Comparison of ENCODE assay signal across 19 cellular contexts in the genomic region with DNA sequence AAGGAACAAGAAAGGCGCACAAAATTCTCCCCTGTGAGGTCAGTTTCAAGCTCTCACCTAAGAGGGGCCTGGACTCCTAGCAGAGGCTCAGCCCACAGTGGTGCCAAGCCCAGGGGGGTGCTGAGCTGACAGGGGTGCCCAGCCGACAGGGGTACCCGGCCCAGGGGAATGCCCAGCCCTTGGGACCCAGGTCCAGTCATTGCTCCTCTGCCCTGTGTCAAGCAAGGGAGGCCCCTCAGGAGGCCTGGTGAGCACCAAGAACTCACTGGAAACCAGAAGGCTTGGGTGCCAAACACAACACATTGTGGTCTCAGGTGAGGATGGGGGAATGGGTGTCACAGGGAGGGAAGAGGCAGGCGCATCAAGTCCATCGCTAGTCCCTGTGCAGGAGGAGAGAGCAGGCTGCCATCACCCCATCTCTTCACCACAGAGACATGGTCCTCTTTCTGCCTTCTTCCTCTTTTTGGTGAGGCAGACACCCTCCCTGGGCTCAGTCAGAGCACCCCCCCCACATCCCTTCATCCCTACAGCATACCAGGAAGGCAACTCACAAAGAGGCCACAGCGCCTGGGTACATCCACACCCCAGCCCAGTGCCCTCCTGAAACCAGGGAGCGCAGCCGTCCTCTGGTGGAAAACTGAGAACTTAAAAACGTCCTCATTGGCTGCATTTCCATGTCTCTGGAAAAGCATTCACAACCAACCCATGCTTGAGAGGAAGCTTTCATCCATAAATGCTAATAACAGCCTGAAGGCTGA.
"Had no signal": no experiment of that assay in that cellular context is flagged by ENCODE, and none has a peak within 500 bp of the region (broad histone marks: within the 10 kb centered on the region; RNA-seq: fewer than 3 reads in every experiment).

No MANE protein-coding gene starts in this region.

- H3K9me3 Mint-ChIP-seq: activated naive CD8-positive, alpha-beta T cell treated with anti-CD3 and anti-CD28 coated beads, Interleukin-2, amount 50 U/mL, for 24 hours; activated T-helper 17 cell treated with anti-CD3 and anti-CD28 coated beads, Interleukin-2, amount 50 U/mL, for 72 hours; naive thymus-derived CD8-positive, alpha-beta T cell; T-helper 2 cell treated with Interferon-gamma antibody and Interleukin-4, amounts not matched to agents 5 μg/mL and 100 μg/mL, for 36 hours had no signal

- H3K36me3 Mint-ChIP-seq: naive thymus-derived CD8-positive, alpha-beta T cell had no signal

- H3K4me3 Mint-ChIP-seq: activated naive CD8-positive, alpha-beta T cell treated with anti-CD3 and anti-CD28 coated beads, Interleukin-2, amount 50 U/mL, for 24 hours; activated T-helper 17 cell treated with anti-CD3 and anti-CD28 coated beads, Interleukin-2, amount 50 U/mL, for 72 hours; naive thymus-derived CD8-positive, alpha-beta T cell; T-helper 2 cell treated with Interferon-gamma antibody and Interleukin-4, amounts not matched to agents 5 μg/mL and 100 μg/mL, for 36 hours had no signal

- H3K4me1 Mint-ChIP-seq: activated naive CD8-positive, alpha-beta T cell treated with anti-CD3 and anti-CD28 coated beads, Interleukin-2, amount 50 U/mL, for 24 hours; activated T-helper 17 cell treated with anti-CD3 and anti-CD28 coated beads, Interleukin-2, amount 50 U/mL, for 72 hours had no signal

- H3K4me3 ChIP-seq: ascending aorta, breast epithelium, lower lobe of right lung, transverse colon, vagina had no signal

- H3K27ac Mint-ChIP-seq: activated naive CD8-positive, alpha-beta T cell treated with anti-CD3 and anti-CD28 coated beads, Interleukin-2, amount 50 U/mL, for 24 hours; activated T-helper 17 cell treated with anti-CD3 and anti-CD28 coated beads, Interleukin-2, amount 50 U/mL, for 72 hours; naive thymus-derived CD8-positive, alpha-beta T cell; T-helper 2 cell treated with Interferon-gamma antibody and Interleukin-4, amounts not matched to agents 5 μg/mL and 100 μg/mL, for 36 hours had no signal

- DNase-seq: activated naive CD4-positive, alpha-beta T cell treated with Interleukin-2 at 50 U/mL for 16 hours; activated naive CD8-positive, alpha-beta T cell treated with anti-CD3 and anti-CD28 coated beads, Interleukin-2, amount 50 U/mL, for 24 hours; cerebellar nuclear complex; effector CD8-positive, alpha-beta T cell; foreskin keratinocyte; left colon; lower lobe of right lung; naive thymus-derived CD8-positive, alpha-beta T cell; retina; stimulated activated CD4-positive, alpha-beta T cell treated with anti-CD3 and anti-CD28 coated beads, Interleukin-15, amount 100 ng/mL, for 24 hours; stimulated activated CD4-positive, alpha-beta T cell treated with anti-CD3 and anti-CD28 coated beads, Interleukin-4, amount 100 ng/mL, for 24 hours; stimulated activated naive CD8-positive, alpha-beta T cell treated with anti-CD3 and anti-CD28 coated beads, Interleukin-15, Interleukin-2, amounts not matched to agents 100 U/mL and 50 U/mL, for 24 hours; transverse colon had no signal

- H3K27me3 Mint-ChIP-seq: activated naive CD8-positive, alpha-beta T cell treated with anti-CD3 and anti-CD28 coated beads, Interleukin-2, amount 50 U/mL, for 24 hours; activated T-helper 17 cell treated with anti-CD3 and anti-CD28 coated beads, Interleukin-2, amount 50 U/mL, for 72 hours had no signal

- H3K9me3 ChIP-seq: ascending aorta, breast epithelium, lower lobe of right lung, neutrophil, transverse colon, vagina had no signal

- H3K27ac ChIP-seq: ascending aorta, foreskin keratinocyte, neutrophil, vagina had no signal

- ATAC-seq: activated naive CD8-positive, alpha-beta T cell treated with anti-CD3 and anti-CD28 coated beads, Interleukin-2, amount 50 U/mL, for 24 hours; activated T-helper 17 cell treated with anti-CD3 and anti-CD28 coated beads, Interleukin-2, amount 50 U/mL, for 72 hours; naive thymus-derived CD8-positive, alpha-beta T cell; stimulated activated naive CD8-positive, alpha-beta T cell treated with anti-CD3 and anti-CD28 coated beads, Interleukin-15, Interleukin-2, amounts not matched to agents 100 U/mL and 50 U/mL, for 24 hours had no signal

- H3K27me3 ChIP-seq: ascending aorta, breast epithelium, foreskin keratinocyte, neutrophil, transverse colon, vagina had no signal

- H3K4me1 ChIP-seq: foreskin keratinocyte had no signal

- H3K36me3 ChIP-seq: ascending aorta, breast epithelium, lower lobe of right lung, neutrophil, transverse colon, vagina had no signal
